ENCODE assay signal across 8 cellular contexts in the genomic region with DNA sequence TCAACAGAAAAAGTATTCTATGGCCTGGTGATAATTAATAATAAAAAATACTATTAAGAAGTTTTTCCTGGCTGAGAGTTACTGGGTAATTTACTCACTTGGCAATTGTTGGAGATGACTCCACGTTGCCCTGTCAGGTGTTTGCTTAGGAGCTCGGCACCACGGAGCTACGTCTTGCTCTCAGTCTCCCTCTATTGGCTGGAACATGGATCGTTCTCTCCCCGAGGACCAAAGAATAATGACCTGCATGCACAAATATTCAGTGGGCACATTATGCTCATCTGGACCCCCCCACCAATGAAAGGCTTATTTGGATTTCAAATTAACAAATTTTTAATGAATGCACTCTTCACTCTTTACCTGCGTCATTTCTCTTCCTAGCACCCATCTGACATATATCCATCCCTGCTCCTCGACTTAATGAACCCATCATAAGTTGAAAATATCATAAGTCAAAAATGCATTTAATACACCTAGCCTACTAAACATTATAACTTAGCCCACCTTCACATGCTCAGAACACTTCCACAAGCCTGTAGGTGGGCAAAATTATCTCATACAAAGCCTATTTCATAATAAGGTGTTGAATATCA.
DNase-seq lines count a peak whose midpoint lies in the region; ATAC-seq and TF ChIP-seq lines count a peak whose summit lies in the region.

No MANE protein-coding gene starts in this region.

- ATAC-seq in psoas muscle: peak in 1 of 4 donors; percentile 63
- ATAC-seq in HG02852 (IDR thresholded peaks at IDR 0.05; ENCODE audit: unreplicated experiment): no peak
- ATAC-seq in GM19397 (IDR thresholded peaks at IDR 0.05; ENCODE audit: unreplicated experiment): no peak

- H3K27ac ChIP-seq in psoas muscle: no peak overlapping the region

- no peaks in the 10 kb centered on the region for H3K9me3 ChIP-seq in psoas muscle

- TF ChIP-seq CTCF in fibroblast of pulmonary artery (IDR thresholded peaks at IDR 0.05; ENCODE audit: low read length, missing control alignments): peak; percentile 83
- TF ChIP-seq CTCF in psoas muscle (IDR thresholded peaks at IDR 0.05): peak; percentile 43

- peak; percentile 79 for DNase-seq in DMS 273 (lab: John Stamatoyannopoulos, UW; ENCODE audit: unreplicated experiment)
- DNase-seq in H4 (ENCODE audit: low spot score): peak; percentile 55
- DNase-seq in NCI-H526 treated with DMSO at 0.1 percent for 48 hours (lab: John Stamatoyannopoulos, UW): peak; percentile 53
- DNase-seq in activated T-cell treated with anti-CD3 and anti-CD28 coated beads for 1 hour (ENCODE audit: low read depth): peak; percentile 6
- DNase-seq in fibroblast of pulmonary artery (ENCODE audit: low read depth): peak; percentile 55
- DNase-seq in psoas muscle: no peak

- WGBS in psoas muscle, 3 donors: 22 to 24% (median 24%) methylated on average over 8 of the region's 8 CpGs

- H3K4me3 ChIP-seq in fibroblast of pulmonary artery (replicated peaks; ENCODE audit: low read depth, low read length): no peak overlapping the region
- H3K4me3 ChIP-seq in psoas muscle: no peak overlapping the region

- intact Hi-C loops in psoas muscle (cut with DNase I): loop anchor here in 1 of 2 donors (5.0 kb wide), 1 partner anchor 139 kb away; no protein-coding TSS in a partner anchor

- H3K4me1 ChIP-seq in psoas muscle: no peaks in the 10 kb centered on the region

- peaks cover 0 to 18% (median 0%) of the 10 kb centered on the region in 3 donors for H3K27me3 ChIP-seq in psoas muscle (ENCODE audit: insufficient read depth in 3 of 3, low read length in 2 of 3)

- H3K36me3 ChIP-seq in psoas muscle (ENCODE audit: insufficient read depth in 1 of 2, low read depth in 1 of 2): no peaks in the 10 kb centered on the region

Comparison
In these comparisons a context has a peak if more than half of its experiments do, and no peak if none do; other contexts are left out.
1. DNase-seq: peak in DMS 273 (single experiment), H4 (single experiment), NCI-H526 treated with DMSO at 0.1 percent for 48 hours (single experiment), activated T-cell treated with anti-CD3 and anti-CD28 coated beads for 1 hour (single experiment) and fibroblast of pulmonary artery (single experiment); none in psoas muscle (0 of 2).